In the genomic region with DNA sequence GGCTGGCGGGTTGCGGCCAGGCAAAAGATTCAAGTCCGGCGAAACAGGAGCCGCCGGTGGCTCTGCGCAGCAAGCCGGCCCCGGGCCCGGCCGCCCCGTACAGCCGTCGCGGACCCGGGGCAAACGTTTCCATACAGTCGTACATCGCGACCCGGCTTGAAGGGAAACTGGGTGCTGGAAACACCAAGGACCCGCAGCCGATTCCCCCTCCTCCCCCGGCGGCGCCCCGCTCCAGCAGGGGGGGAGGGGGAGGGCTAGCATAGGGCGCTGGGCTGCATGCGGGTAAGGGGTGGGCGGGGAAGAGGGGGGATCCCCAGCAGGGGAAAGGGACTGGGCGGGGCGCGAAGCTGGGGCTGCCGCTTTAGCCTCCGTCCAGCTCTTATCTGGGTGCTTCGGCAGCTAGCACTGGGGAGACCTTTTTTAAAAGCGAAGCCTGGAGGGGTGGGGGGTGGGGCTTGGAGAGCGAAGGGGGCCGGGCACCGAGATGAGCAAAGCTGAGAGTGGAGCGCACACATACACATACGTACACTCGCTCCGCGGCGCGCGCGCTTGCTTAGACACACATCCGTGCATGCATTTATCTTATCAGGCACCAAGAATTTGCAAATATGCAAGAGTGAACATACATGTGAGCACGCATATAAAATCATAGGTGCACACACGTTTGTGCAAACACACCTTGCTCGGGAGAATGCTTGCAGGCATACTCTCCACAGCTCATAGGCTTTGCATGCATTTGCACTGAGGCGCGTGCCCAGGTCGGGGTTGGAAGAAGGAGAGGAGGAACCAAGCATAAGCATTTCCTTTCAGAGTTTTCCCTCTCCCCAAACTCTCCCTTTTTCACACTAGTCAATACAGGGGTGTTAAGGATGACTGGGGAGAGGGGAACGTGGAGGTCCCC, we compare ENCODE assay signal across 1 cellular context.
TF ChIP-seq lines count a peak whose summit lies in the region.

No MANE protein-coding gene starts in this region.

TF ChIP-seq in WTC11, 78 proteins besides CTCF, POLR2A, EP300 and RAD21 (continued from another document):
- TF ChIP-seq ZNF232 (CRISPR knock-in tag; IDR thresholded peaks at IDR 0.05) (0 out of 2 replicates have a peak, but pooled peaks have one; percentile 28), TP53 (CRISPR knock-in tag; IDR thresholded peaks at IDR 0.05) (0 out of 2 replicates have a peak, but pooled peaks have one; percentile 31), ZNF512 (CRISPR knock-in tag; IDR thresholded peaks at IDR 0.05; ENCODE audit: borderline replicate concordance) (no peak), TEAD4 (CRISPR knock-in tag; IDR thresholded peaks at IDR 0.05) (no peak), HMGA2 (CRISPR knock-in tag; IDR thresholded peaks at IDR 0.05) (no peak), ESRRA (CRISPR knock-in tag; IDR thresholded peaks at IDR 0.05; ENCODE audit: borderline replicate concordance) (no peak), NFATC4 (CRISPR knock-in tag; IDR thresholded peaks at IDR 0.05) (0 out of 2 replicates have a peak, but pooled peaks have one; percentile 43), GTF2I (CRISPR knock-in tag; conservative IDR thresholded peaks at IDR 0.05) (no peak), ELF4 (CRISPR knock-in tag; IDR thresholded peaks at IDR 0.05; ENCODE audit: low read depth) (no peak), KAT7 (CRISPR knock-in tag; IDR thresholded peaks at IDR 0.05; ENCODE audit: borderline replicate concordance) (0 out of 2 replicates have a peak, but pooled peaks have one; percentile 59), ATF2 (CRISPR knock-in tag; IDR thresholded peaks at IDR 0.05; ENCODE audit: borderline replicate concordance, low read depth) (no peak), JUN (CRISPR knock-in tag; IDR thresholded peaks at IDR 0.05) (no peak), AFF4 (CRISPR knock-in tag; IDR thresholded peaks at IDR 0.05; ENCODE audit: borderline replicate concordance) (no peak), MAX (CRISPR knock-in tag; IDR thresholded peaks at IDR 0.05) (no peak), GRHL2 (CRISPR knock-in tag; IDR thresholded peaks at IDR 0.05; ENCODE audit: insufficient replicate concordance, severe bottlenecking) (no peak), MXD4 (CRISPR knock-in tag; IDR thresholded peaks at IDR 0.05; ENCODE audit: borderline replicate concordance) (no peak), ZBTB21 (CRISPR knock-in tag; IDR thresholded peaks at IDR 0.05; ENCODE audit: borderline replicate concordance) (0 out of 2 replicates have a peak, but pooled peaks have one; percentile 44)
- TF ChIP-seq, protein P1, sequence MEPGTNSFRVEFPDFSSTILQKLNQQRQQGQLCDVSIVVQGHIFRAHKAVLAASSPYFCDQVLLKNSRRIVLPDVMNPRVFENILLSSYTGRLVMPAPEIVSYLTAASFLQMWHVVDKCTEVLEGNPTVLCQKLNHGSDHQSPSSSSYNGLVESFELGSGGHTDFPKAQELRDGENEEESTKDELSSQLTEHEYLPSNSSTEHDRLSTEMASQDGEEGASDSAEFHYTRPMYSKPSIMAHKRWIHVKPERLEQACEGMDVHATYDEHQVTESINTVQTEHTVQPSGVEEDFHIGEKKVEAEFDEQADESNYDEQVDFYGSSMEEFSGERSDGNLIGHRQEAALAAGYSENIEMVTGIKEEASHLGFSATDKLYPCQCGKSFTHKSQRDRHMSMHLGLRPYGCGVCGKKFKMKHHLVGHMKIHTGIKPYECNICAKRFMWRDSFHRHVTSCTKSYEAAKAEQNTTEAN (CRISPR knock-in tag; IDR thresholded peaks at IDR 0.05): peak; percentile 17; the same call in 1 of the 2 replicates
- TF ChIP-seq, protein P2, sequence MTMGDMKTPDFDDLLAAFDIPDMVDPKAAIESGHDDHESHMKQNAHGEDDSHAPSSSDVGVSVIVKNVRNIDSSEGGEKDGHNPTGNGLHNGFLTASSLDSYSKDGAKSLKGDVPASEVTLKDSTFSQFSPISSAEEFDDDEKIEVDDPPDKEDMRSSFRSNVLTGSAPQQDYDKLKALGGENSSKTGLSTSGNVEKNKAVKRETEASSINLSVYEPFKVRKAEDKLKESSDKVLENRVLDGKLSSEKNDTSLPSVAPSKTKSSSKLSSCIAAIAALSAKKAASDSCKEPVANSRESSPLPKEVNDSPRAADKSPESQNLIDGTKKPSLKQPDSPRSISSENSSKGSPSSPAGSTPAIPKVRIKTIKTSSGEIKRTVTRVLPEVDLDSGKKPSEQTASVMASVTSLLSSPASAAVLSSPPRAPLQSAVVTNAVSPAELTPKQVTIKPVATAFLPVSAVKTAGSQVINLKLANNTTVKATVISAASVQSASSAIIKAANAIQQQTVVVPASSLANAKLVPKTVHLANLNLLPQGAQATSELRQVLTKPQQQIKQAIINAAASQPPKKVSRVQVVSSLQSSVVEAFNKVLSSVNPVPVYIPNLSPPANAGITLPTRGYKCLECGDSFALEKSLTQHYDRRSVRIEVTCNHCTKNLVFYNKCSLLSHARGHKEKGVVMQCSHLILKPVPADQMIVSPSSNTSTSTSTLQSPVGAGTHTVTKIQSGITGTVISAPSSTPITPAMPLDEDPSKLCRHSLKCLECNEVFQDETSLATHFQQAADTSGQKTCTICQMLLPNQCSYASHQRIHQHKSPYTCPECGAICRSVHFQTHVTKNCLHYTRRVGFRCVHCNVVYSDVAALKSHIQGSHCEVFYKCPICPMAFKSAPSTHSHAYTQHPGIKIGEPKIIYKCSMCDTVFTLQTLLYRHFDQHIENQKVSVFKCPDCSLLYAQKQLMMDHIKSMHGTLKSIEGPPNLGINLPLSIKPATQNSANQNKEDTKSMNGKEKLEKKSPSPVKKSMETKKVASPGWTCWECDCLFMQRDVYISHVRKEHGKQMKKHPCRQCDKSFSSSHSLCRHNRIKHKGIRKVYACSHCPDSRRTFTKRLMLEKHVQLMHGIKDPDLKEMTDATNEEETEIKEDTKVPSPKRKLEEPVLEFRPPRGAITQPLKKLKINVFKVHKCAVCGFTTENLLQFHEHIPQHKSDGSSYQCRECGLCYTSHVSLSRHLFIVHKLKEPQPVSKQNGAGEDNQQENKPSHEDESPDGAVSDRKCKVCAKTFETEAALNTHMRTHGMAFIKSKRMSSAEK (CRISPR knock-in tag; IDR thresholded peaks at IDR 0.05; ENCODE audit: borderline replicate concordance): no peak
- TF ChIP-seq, protein P3, sequence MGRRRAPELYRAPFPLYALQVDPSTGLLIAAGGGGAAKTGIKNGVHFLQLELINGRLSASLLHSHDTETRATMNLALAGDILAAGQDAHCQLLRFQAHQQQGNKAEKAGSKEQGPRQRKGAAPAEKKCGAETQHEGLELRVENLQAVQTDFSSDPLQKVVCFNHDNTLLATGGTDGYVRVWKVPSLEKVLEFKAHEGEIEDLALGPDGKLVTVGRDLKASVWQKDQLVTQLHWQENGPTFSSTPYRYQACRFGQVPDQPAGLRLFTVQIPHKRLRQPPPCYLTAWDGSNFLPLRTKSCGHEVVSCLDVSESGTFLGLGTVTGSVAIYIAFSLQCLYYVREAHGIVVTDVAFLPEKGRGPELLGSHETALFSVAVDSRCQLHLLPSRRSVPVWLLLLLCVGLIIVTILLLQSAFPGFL (CRISPR knock-in tag; IDR thresholded peaks at IDR 0.05; ENCODE audit: borderline replicate concordance): no peak
